Comparison of ENCODE assay signal across 1 cellular context in the genomic region with DNA sequence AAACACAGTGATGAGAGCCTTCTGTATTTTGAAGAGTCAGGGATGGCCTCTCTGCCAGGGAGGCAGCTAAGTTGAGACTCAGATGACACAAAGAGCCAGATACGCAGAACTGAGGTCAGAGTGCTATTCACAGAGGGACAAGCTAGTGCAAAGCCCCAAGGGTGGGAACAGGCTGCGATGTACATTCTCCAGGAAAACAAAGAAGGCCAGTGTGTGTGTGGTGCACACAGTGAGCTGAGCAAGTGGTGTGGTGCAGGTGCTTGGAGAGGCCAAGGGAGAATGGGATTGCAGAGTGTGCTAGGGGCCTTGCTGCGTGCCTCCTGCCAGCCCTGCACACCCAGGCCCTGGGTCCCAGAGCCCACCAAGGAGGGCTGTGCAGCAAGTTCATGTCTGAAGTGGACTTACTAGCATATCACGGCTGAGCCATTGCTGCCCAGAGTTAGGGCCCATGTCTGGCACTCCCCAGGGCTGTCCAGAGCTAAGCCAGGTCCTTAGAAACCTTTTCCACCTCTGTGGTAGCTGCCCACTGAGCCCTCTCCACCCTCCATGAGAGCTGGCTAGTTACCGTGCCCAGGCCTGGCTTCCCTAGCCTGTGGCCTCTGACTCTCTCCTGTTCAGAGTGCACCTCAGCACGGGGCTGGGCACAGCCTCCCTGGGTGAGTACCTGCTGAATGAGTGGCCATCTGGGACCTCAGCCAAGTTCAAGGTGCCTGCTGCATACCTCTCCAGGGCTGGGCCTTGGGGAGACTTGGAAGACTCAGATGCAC.
TF ChIP-seq lines count a peak whose summit lies in the region.

No MANE protein-coding gene starts in this region.

TF ChIP-seq in K562, 482 proteins besides CTCF, POLR2A, EP300 and RAD21:
- TF ChIP-seq HNRNPLL (IDR thresholded peaks at IDR 0.05; ENCODE audit: low read depth, low read length, poor library complexity, severe bottlenecking) (peak; percentile 79), OTX1 (CRISPR knock-in tag; IDR thresholded peaks at IDR 0.05) (no peak)
TF ChIP-seq in K562: peak in this region for 1.
